Comparison of ENCODE assay signal across 16 cellular contexts in the genomic region with DNA sequence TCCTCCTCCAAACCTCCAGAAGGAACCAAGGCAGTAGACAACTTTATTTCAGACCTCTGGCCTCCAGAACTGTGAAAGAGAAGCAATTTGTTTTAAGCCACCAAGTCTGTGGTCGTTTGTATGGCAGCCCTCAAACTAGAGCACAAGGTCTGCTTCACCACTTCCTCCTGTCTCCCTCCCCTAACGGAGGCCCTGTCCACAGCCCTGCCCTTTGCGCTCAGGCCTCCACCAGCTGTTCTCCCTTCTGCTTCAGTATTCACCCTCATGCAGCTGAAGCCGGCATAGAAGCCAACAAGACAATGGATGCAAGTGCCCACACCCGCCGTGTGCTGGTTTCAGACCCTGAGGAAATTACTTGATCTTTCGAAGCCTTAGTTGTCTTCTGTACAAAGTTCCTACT.
DNase-seq lines count a peak whose midpoint lies in the region; ATAC-seq, FAIRE-seq and TF ChIP-seq lines count a peak whose summit lies in the region.
"Had no signal": no experiment of that assay in that cellular context is flagged by ENCODE, and none has a peak within 500 bp of the region (broad histone marks: within the 10 kb centered on the region; RNA-seq: fewer than 3 reads in every experiment).

No MANE protein-coding gene starts in this region.

- ATAC-seq in GM19395 (IDR thresholded peaks at IDR 0.05; ENCODE audit: unreplicated experiment) (peak; percentile 43), HG03442 (IDR thresholded peaks at IDR 0.05; ENCODE audit: unreplicated experiment) (peak; percentile 22)
- ATAC-seq: activated CD4-positive, CD25-positive, alpha-beta regulatory T cell treated with anti-CD3 and anti-CD28 coated beads, Interleukin-2, amount 50 U/mL, for 24 hours; left ventricle myocardium superior; pancreas had no signal

- H3K4me1 ChIP-seq in BLaER1 treated with 17β-estradiol and CSF1 and Interleukin-3, amounts not matched to agents 10 nM and 100 nM, result peaks cover 7 to 27% (median 12%) of the 10 kb centered on the region in 10 experiments; a peak in 19 of 20 replicates
- no peaks in the 10 kb centered on the region for H3K4me1 ChIP-seq in kidney (ENCODE audit: control insufficient read depth in 1 of 2, insufficient read depth in 1 of 2, low read depth in 1 of 2, low read length in 2 of 2)
- H3K4me1 ChIP-seq in Peyer's patch, result no peaks in the 10 kb centered on the region
- H3K4me1 ChIP-seq: pancreas had no signal

- no peaks in the 10 kb centered on the region for H3K27me3 ChIP-seq in BLaER1 treated with 17β-estradiol and CSF1 and Interleukin-3, amounts not matched to agents 10 nM and 100 nM
- H3K27me3 ChIP-seq in Peyer's patch, result no peaks in the 10 kb centered on the region
- H3K27me3 ChIP-seq: pancreas had no signal

- TF ChIP-seq POLR2A in erythroblast (IDR thresholded peaks at IDR 0.05; ENCODE audit: low read length) (no peak), Peyer's patch (IDR thresholded peaks at IDR 0.05) (no peak)

- peak overlapping the region; percentile 27 to 77 (median 48) for H3K4me2 ChIP-seq in BLaER1 treated with 17β-estradiol and CSF1 and Interleukin-3, amounts not matched to agents 10 nM and 100 nM

- no peaks in the 10 kb centered on the region for H3K9me3 ChIP-seq in BLaER1 treated with 17β-estradiol and CSF1 and Interleukin-3, amounts not matched to agents 10 nM and 100 nM (replicated peaks in 1 of 11)
- H3K9me3 ChIP-seq in kidney (ENCODE audit: control insufficient read depth in 1 of 2, low read length in 2 of 2), result no peaks in the 10 kb centered on the region
- H3K9me3 ChIP-seq in Peyer's patch, result no peaks in the 10 kb centered on the region
- H3K9me3 ChIP-seq: pancreas had no signal

- H4K20me1 ChIP-seq in BLaER1 treated with 17β-estradiol and CSF1 and Interleukin-3, amounts not matched to agents 10 nM and 100 nM, result no peaks in the 10 kb centered on the region

- no peak for FAIRE-seq in kidney (lab: Jason Lieb, UNC)
- FAIRE-seq: pancreas, urothelium cell line had no signal

- DNase-seq in SKM-1 treated with dmso at 0.1 percent for 144 hours (lab: John Stamatoyannopoulos, UW; ENCODE audit: unreplicated experiment) (peak; percentile 91), erythroblast (lab: John Stamatoyannopoulos, UW) (no peak), GM19238 (ENCODE audit: insufficient read length, low spot score) (no peak), kidney (no peak), Peyer's patch (no peak)
- DNase-seq: GOT3; left ventricle myocardium superior; NCI-H1092 treated with DMSO at 0.1 percent for 48 hours; pancreas; stimulated activated CD4-positive, alpha-beta T cell treated with anti-CD3 and anti-CD28 coated beads, Interleukin-15, amount 100 ng/mL, for 24 hours had no signal

- peak overlapping the region in 4 of 11 experiments; percentile 18 to 53 (median 38); a peak in 6 of 22 replicates for H3K27ac ChIP-seq in BLaER1 treated with 17β-estradiol and CSF1 and Interleukin-3, amounts not matched to agents 10 nM and 100 nM
- H3K27ac ChIP-seq in kidney (ENCODE audit: low read depth in 2 of 2, low read length in 2 of 2) (no peak overlapping the region), Peyer's patch (no peak overlapping the region)
- H3K27ac ChIP-seq: pancreas, SK-N-MC had no signal

- H3K9ac ChIP-seq in BLaER1 treated with 17β-estradiol and CSF1 and Interleukin-3, amounts not matched to agents 10 nM and 100 nM, result no peak overlapping the region
- no peak overlapping the region for H3K9ac ChIP-seq in kidney (ENCODE audit: low read length in 2 of 2)

- no peaks in the 10 kb centered on the region for H3K36me3 ChIP-seq in BLaER1 treated with 17β-estradiol and CSF1 and Interleukin-3, amounts not matched to agents 10 nM and 100 nM
- H3K36me3 ChIP-seq in kidney (ENCODE audit: control insufficient read depth in 1 of 2, insufficient read depth in 2 of 2, low read length in 2 of 2) (no peaks in the 10 kb centered on the region), Peyer's patch (no peaks in the 10 kb centered on the region)
- H3K36me3 ChIP-seq: pancreas had no signal

- TF ChIP-seq CTCF in kidney (IDR thresholded peaks at IDR 0.05; ENCODE audit: borderline replicate concordance, extremely low read depth, insufficient read depth), result no peak
- no peak for TF ChIP-seq CTCF in Peyer's patch (IDR thresholded peaks at IDR 0.05)

- no peak overlapping the region for H3K4me3 ChIP-seq in BLaER1 treated with 17β-estradiol and CSF1 and Interleukin-3, amounts not matched to agents 10 nM and 100 nM
- no peak overlapping the region for H3K4me3 ChIP-seq in kidney (ENCODE audit: low read length in 2 of 2)
- no peak overlapping the region for H3K4me3 ChIP-seq in Peyer's patch
- H3K4me3 ChIP-seq: pancreas, SK-N-MC had no signal

- intact Hi-C loops in kidney (cut with DNase I), result no loop called here
